ENCODE assay signal across 26 cellular contexts in genomic region chr16:55933038-55933437, GRCh38. TPM values are rescaled to one million over a fixed set of nuclear protein-coding genes. Genes with fewer than 3 reads are reported as not detected.
"Had no signal": no experiment of that assay in that cellular context is flagged by ENCODE, and none has a peak within 500 bp of the region (broad histone marks: within the 10 kb centered on the region; RNA-seq: fewer than 3 reads in every experiment).

No MANE protein-coding gene starts in this region.

- H3K4me1 ChIP-seq: Peyer's patch had no signal

- H3K4me3 ChIP-seq: MG63, Peyer's patch had no signal

- H3K27ac ChIP-seq: Peyer's patch, WERI-Rb-1 had no signal

- H3K27me3 ChIP-seq: MG63, Peyer's patch had no signal

- H3K9me3 ChIP-seq: Peyer's patch had no signal

- H3K36me3 ChIP-seq: MG63, Peyer's patch, WERI-Rb-1 had no signal

- DNase-seq: activated CD4-positive, alpha-beta memory T cell treated with anti-CD3 and anti-CD28 coated beads for 36 hours; activated CD4-positive, alpha-beta T cell treated with anti-CD3 and anti-CD28 coated beads, Interleukin-2, amount 10 ng/mL, durations not matched to agents 7 days and 5 days; activated CD8-positive, alpha-beta memory T cell treated with anti-CD3 and anti-CD28 coated beads, Interleukin-2, amount 50 U/mL, for 4 hours; activated effector memory CD4-positive, alpha-beta T cell treated with Interleukin-2 at 50 U/mL for 16 hours; activated naive CD4-positive, alpha-beta T cell treated with anti-CD3 and anti-CD28 coated beads, Interleukin-2, amount 10 ng/mL, durations not matched to agents 7 days and 5 days; activated naive CD8-positive, alpha-beta T cell treated with anti-CD3 and anti-CD28 coated beads, Interleukin-2, amount 50 U/mL, for 24 hours; activated T-cell treated with anti-CD3 and anti-CD28 coated beads for 4 hours; activated T-cell treated with anti-CD3 and anti-CD28 coated beads, Interleukin-2, amount 50 U/mL, for 4 hours; anterior cingulate cortex; central memory CD4-positive, alpha-beta T cell; MG63; NCI-H1092; NCI-H1417; NCI-H187 treated with DMSO at 0.1 percent for 48 hours; NCI-H2081; NCI-H345; NCI-H524 treated with DMSO at 0.1 percent for 48 hours; PC-3; Peyer's patch; RPMI8226; SIG-M5; T-cell; T-helper 17 cell; WERI-Rb-1 had no signal

RNA-seq across cellular contexts. Expression of gene CES5A, which starts 57.9 kb away (rescaled TPM):
- total RNA-seq: activated CD4-positive, alpha-beta memory T cell treated with anti-CD3 and anti-CD28 coated beads for 36 hours; activated CD4-positive, alpha-beta T cell treated with anti-CD3 and anti-CD28 coated beads, Interleukin-2, amount 10 ng/mL, durations not matched to agents 7 days and 5 days; activated T-cell treated with anti-CD3 and anti-CD28 coated beads, Interleukin-2, amount 50 U/mL, for 4 hours; activated T-helper 1 cell treated with anti-CD3 and anti-CD28 coated beads, Interleukin-12 subunit alpha, Interleukin-12 subunit beta, Interleukin-2, Interleukin-4 antibody, amounts not matched to agents 30 ng/mL and 10 ng/mL and 1 ng/mL, durations not matched to agents 14 hours and 24 hours and 36 hours; NCI-H460; PC-3; Peyer's patch; T-cell; T-helper 17 cell had no signal
